Comparison of ENCODE assay signal across 11 cellular contexts in genomic region chrX:80334583-80334982, GRCh38.
A peak's percentile ranks its signal among the peaks of the same experiment; 100 is the strongest.
DNase-seq lines count a peak whose midpoint lies in the region; ATAC-seq and TF ChIP-seq lines count a peak whose summit lies in the region.
"Had no signal": no experiment of that assay in that cellular context is flagged by ENCODE, and none has a peak within 500 bp of the region (broad histone marks: within the 10 kb centered on the region; RNA-seq: fewer than 3 reads in every experiment).

No MANE protein-coding gene starts in this region.

- 18 to 75% (median 44%) methylated on average over 7 of the region's 7 CpGs for WGBS in adrenal gland, 4 donors
- WGBS in prostate gland = 38% methylated on average over 7 of the region's 7 CpGs

- intact Hi-C loops in adrenal gland (cut with DNase I) = no loop called here
- intact Hi-C loops in prostate gland (cut with DNase I) = no loop called here

- H3K27ac ChIP-seq in HUES48 (ENCODE audit: low read depth, low read length) = no peak overlapping the region
- H3K27ac ChIP-seq in adrenal gland = peak overlapping the region in 3 of 5 donors; percentile 9 to 69 (median 48)
- no peak overlapping the region for H3K27ac ChIP-seq in iPS-18a (ENCODE audit: low read length)
- peak overlapping the region in 1 of 2 donors; percentile 5 for H3K27ac ChIP-seq in prostate gland

- H3K9me3 ChIP-seq in HUES48 (ENCODE audit: control insufficient read depth, insufficient read depth, low read length) (peaks cover 38% of the 10 kb centered on the region), adrenal gland (replicated peaks in 1 of 3) (no peaks in the 10 kb centered on the region), iPS-18a (ENCODE audit: control insufficient read depth, low read depth, low read length) (peaks cover 14% of the 10 kb centered on the region), prostate gland (no peaks in the 10 kb centered on the region)

- H3K4me1 ChIP-seq in HUES48 (ENCODE audit: control insufficient read depth, insufficient read depth, low read length) = no peaks in the 10 kb centered on the region; the same call in 1 of the 2 replicates
- no peaks in the 10 kb centered on the region for H3K4me1 ChIP-seq in adrenal gland (replicated peaks in 1 of 2)
- H3K4me1 ChIP-seq in iPS-18a (ENCODE audit: control insufficient read depth, low read depth, low read length) = no peaks in the 10 kb centered on the region
- H3K4me1 ChIP-seq in prostate gland (replicated peaks) = no peaks in the 10 kb centered on the region

- H3K27me3 ChIP-seq in HUES48 (ENCODE audit: control insufficient read depth, insufficient read depth, low read length) = no peaks in the 10 kb centered on the region
- H3K27me3 ChIP-seq in adrenal gland = no peaks in the 10 kb centered on the region
- no peaks in the 10 kb centered on the region for H3K27me3 ChIP-seq in iPS-18a (ENCODE audit: control insufficient read depth, insufficient read depth, low read length)
- H3K27me3 ChIP-seq in prostate gland (replicated peaks; ENCODE audit: insufficient read depth) = no peaks in the 10 kb centered on the region

- TF ChIP-seq CTCF in adrenal gland (IDR thresholded peaks at IDR 0.05) = no peak
- TF ChIP-seq CTCF in prostate gland (IDR thresholded peaks at IDR 0.05) = no peak

- no peaks in the 10 kb centered on the region for H3K36me3 ChIP-seq in HUES48 (ENCODE audit: control insufficient read depth, insufficient read depth, low read length)
- H3K36me3 ChIP-seq in adrenal gland (replicated peaks in 1 of 2) = no peaks in the 10 kb centered on the region
- no peaks in the 10 kb centered on the region for H3K36me3 ChIP-seq in iPS-18a (ENCODE audit: control insufficient read depth, low read depth, low read length)
- H3K36me3 ChIP-seq in prostate gland = no peaks in the 10 kb centered on the region

- TF ChIP-seq POLR2A in adrenal gland (IDR thresholded peaks at IDR 0.05) = no peak
- TF ChIP-seq POLR2A in prostate gland (IDR thresholded peaks at IDR 0.05) = no peak

- ATAC-seq in GM21528 (IDR thresholded peaks at IDR 0.05; ENCODE audit: low FRiP score, unreplicated experiment) = no peak
- ATAC-seq: HCT116 had no signal

- DNase-seq in adrenal gland = no peak
- no peak for DNase-seq in prostate gland (ENCODE audit: low spot score)
- DNase-seq in NCI-H1048 (lab: John Stamatoyannopoulos, UW) = no peak
- no peak for DNase-seq in CD1c-positive myeloid dendritic cell (ENCODE audit: extremely low spot score)
- no peak for DNase-seq in NK-92 (lab: John Stamatoyannopoulos, UW; ENCODE audit: unreplicated experiment)
- DNase-seq: activated CD8-positive, alpha-beta memory T cell treated with anti-CD3 and anti-CD28 coated beads, Interleukin-2, amount 50 U/mL, for 4 hours; Karpas-422 had no signal

- H3K4me3 ChIP-seq in HUES48 (ENCODE audit: low read depth, low read length) (peak overlapping the region; percentile 78), adrenal gland (peak overlapping the region in 1 of 4 donors; percentile 48), iPS-18a (ENCODE audit: low read length) (peak overlapping the region; percentile 69), prostate gland (peak overlapping the region; percentile 26 to 33)

- H3K9ac ChIP-seq in HUES48 (ENCODE audit: low read depth, low read length) (peak overlapping the region; percentile 51; the same call in 1 of the 2 replicates), iPS-18a (ENCODE audit: low read length) (no peak overlapping the region)

Comparison
In these comparisons a context has a peak if more than half of its experiments do, and no peak if none do; other contexts are left out.
1. H3K27ac ChIP-seq: peak in adrenal gland (3 of 5); none in HUES48 (single experiment) and iPS-18a (single experiment).